ENCODE assay signal across 20 cellular contexts in the genomic region with DNA sequence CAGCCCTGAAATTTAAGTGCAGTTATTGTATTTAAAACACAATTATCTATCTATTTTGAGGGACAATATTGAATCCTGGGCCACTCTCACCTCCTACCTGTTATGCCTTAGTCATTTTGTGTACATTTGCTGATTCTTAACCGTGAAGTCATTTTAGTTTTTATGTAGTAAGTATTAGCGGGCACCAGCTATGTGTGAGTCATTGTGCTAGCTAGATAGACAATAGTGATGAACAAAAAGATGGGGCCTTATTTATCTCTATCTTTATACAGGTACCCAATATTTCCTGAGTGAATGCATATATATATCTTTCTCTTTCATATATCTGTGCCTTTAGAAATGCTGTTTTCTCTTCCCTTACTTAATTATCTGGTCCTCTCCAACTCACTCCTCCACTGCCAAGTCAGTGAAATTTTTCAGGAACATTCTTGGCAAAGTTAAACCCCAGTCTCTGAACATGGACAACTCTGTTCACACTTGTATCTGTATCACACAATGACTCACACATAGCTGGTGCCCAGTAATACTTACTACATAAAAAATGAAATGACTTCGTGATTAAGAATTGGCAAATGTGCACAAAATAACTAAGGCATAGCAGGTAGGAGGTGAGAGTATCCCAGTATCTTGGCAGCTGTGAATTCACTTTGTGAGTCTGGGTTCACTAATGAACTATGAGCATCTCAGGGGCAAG.
A peak's percentile ranks its signal among the peaks of the same experiment; 100 is the strongest.
DNase-seq lines count a peak whose midpoint lies in the region; ATAC-seq, FAIRE-seq and TF ChIP-seq lines count a peak whose summit lies in the region.
"Had no signal": no experiment of that assay in that cellular context is flagged by ENCODE, and none has a peak within 500 bp of the region (broad histone marks: within the 10 kb centered on the region; RNA-seq: fewer than 3 reads in every experiment).

No MANE protein-coding gene starts in this region.

- no peak overlapping the region for H3K27ac ChIP-seq in CD4-positive, alpha-beta T cell (ENCODE audit: low read depth, low read length)
- H3K27ac ChIP-seq: upper lobe of right lung had no signal

- CTCF ChIA-PET in CD4-positive, alpha-beta T cell (lab: Charles Lee) = no interaction called here

- no peak for ATAC-seq in CD4-positive, alpha-beta T cell (ENCODE audit: poor library complexity)
- no peak for ATAC-seq in HG03460 (IDR thresholded peaks at IDR 0.05; ENCODE audit: unreplicated experiment)
- ATAC-seq: mucosa of descending colon, upper lobe of right lung had no signal

- H3K27me3 ChIP-seq in bronchial epithelial cell (ENCODE audit: control insufficient read depth, insufficient read depth, low read length) (no peaks in the 10 kb centered on the region), BE2C (no peaks in the 10 kb centered on the region)
- no peaks in the 10 kb centered on the region for H3K27me3 ChIP-seq in CD4-positive, alpha-beta T cell (ENCODE audit: control insufficient read depth, insufficient read depth, low read length)
- H3K27me3 ChIP-seq: upper lobe of right lung had no signal

- no peak overlapping the region for H3K27ac Mint-ChIP-seq in CD4-positive, alpha-beta T cell
- H3K27ac Mint-ChIP-seq: IgD-negative memory B cell had no signal

- H3K4me3 ChIP-seq in bronchial epithelial cell (ENCODE audit: low read depth, low read length) (no peak overlapping the region), BE2C (ENCODE audit: low read depth, low read length) (no peak overlapping the region)
- H3K4me3 ChIP-seq: mucosa of descending colon, upper lobe of right lung had no signal

- TF ChIP-seq CTCF in bronchial epithelial cell (IDR thresholded peaks at IDR 0.05; ENCODE audit: insufficient read depth, low read length, severe bottlenecking) (no peak), BE2C (IDR thresholded peaks at IDR 0.05; ENCODE audit: low read depth, low read length) (no peak)
- no peak for TF ChIP-seq CTCF in CD4-positive, alpha-beta T cell (IDR thresholded peaks at IDR 0.05)

- no peaks in the 10 kb centered on the region for H3K9me3 Mint-ChIP-seq in CD4-positive, alpha-beta T cell

- no peaks in the 10 kb centered on the region for H3K36me3 Mint-ChIP-seq in CD4-positive, alpha-beta T cell (ENCODE audit: low read depth)
- H3K36me3 Mint-ChIP-seq: IgD-negative memory B cell had no signal

- H3K9me3 ChIP-seq in CD4-positive, alpha-beta T cell (ENCODE audit: control insufficient read depth, low read length) = no peaks in the 10 kb centered on the region
- H3K9me3 ChIP-seq in BE2C = no peaks in the 10 kb centered on the region
- H3K9me3 ChIP-seq: mucosa of descending colon, upper lobe of right lung had no signal

- H3K36me3 ChIP-seq in bronchial epithelial cell (ENCODE audit: control insufficient read depth, insufficient read depth, low read length) (no peaks in the 10 kb centered on the region), BE2C (no peaks in the 10 kb centered on the region)
- H3K36me3 ChIP-seq: upper lobe of right lung had no signal

- no peak for FAIRE-seq in bronchial epithelial cell (lab: Jason Lieb, UNC)
- FAIRE-seq: GM12892 had no signal

- no peaks in the 10 kb centered on the region for H3K4me1 ChIP-seq in BE2C
- H3K4me1 ChIP-seq: upper lobe of right lung had no signal

- H3K27me3 Mint-ChIP-seq in CD4-positive, alpha-beta T cell = no peaks in the 10 kb centered on the region

- DNase-seq in AG20443 (ENCODE audit: low spot score) (peak; percentile 56), M059J (ENCODE audit: low read depth) (peak; percentile 3), bronchial epithelial cell (ENCODE audit: low read depth) (peak; percentile 92), iris pigment epithelial cell (ENCODE audit: low read depth) (peak; percentile 18), CD1c-positive myeloid dendritic cell (ENCODE audit: extremely low spot score) (no peak), BE2C (no peak)
- no peak for DNase-seq in CD4-positive, alpha-beta T cell
- DNase-seq: ACHN; activated CD4-positive, alpha-beta T cell treated with anti-CD3 and anti-CD28 coated beads for 48 hours; activated CD8-positive, alpha-beta memory T cell treated with anti-CD3 and anti-CD28 coated beads, Interleukin-2, amount 50 U/mL, for 4 hours; activated gamma-delta T cell treated with Interleukin-2 at 50 U/mL for 16 hours; mucosa of descending colon; NCI-H1930; NCI-H526; retina; stimulated activated naive CD4-positive, alpha-beta T cell treated with Interleukin-2 at 50 U/mL for 16 hours; upper lobe of right lung had no signal

- H3K4me3 Mint-ChIP-seq in CD4-positive, alpha-beta T cell = no peak overlapping the region
- H3K4me3 Mint-ChIP-seq: IgD-negative memory B cell had no signal

- H3K4me1 Mint-ChIP-seq in CD4-positive, alpha-beta T cell (ENCODE audit: low read depth) = no peaks in the 10 kb centered on the region
- H3K4me1 Mint-ChIP-seq: IgD-negative memory B cell had no signal

- POLR2A ChIA-PET in CD4-positive, alpha-beta T cell (lab: Charles Lee) = no interaction called here

- intact Hi-C loops in CD4-positive, alpha-beta T cell (cut with DNase I, micrococcal nuclease) = no loop called here

Comparison
In these comparisons a context has a peak if more than half of its experiments do, and no peak if none do; other contexts are left out.
1. DNase-seq: peak in AG20443 (single experiment), M059J (single experiment), bronchial epithelial cell (single experiment) and iris pigment epithelial cell (single experiment); none in CD1c-positive myeloid dendritic cell (single experiment), CD4-positive, alpha-beta T cell (0 of 10) and BE2C (single experiment).